ENCODE assay signal across 30 cellular contexts in genomic region chr5:110108520-110108919, GRCh38.
"Had no signal": no experiment of that assay in that cellular context is flagged by ENCODE, and none has a peak within 500 bp of the region (broad histone marks: within the 10 kb centered on the region; RNA-seq: fewer than 3 reads in every experiment).

No MANE protein-coding gene starts in this region.

- H3K4me3 Mint-ChIP-seq: activated CD4-positive, alpha-beta memory T cell treated with anti-CD3 and anti-CD28 coated beads for 36 hours; activated CD4-positive, alpha-beta T cell treated with anti-CD3 and anti-CD28 coated beads for 36 hours; activated naive CD8-positive, alpha-beta T cell treated with anti-CD3 and anti-CD28 coated beads for 36 hours; activated naive CD8-positive, alpha-beta T cell treated with anti-CD3 and anti-CD28 coated beads, Interleukin-2, amount 50 U/mL, for 24 hours; activated T-cell treated with anti-CD3 and anti-CD28 coated beads, Interleukin-2, amount 50 U/mL, for 24 hours; endodermal cell; T-helper 17 cell; T-helper 2 cell treated with Interferon-gamma antibody and Interleukin-4, amounts not matched to agents 5 μg/mL and 100 μg/mL, for 36 hours had no signal

- DNase-seq: activated CD4-positive, alpha-beta memory T cell treated with anti-CD3 and anti-CD28 coated beads for 36 hours; activated CD4-positive, alpha-beta T cell treated with anti-CD3 and anti-CD28 coated beads for 36 hours; activated CD4-positive, alpha-beta T cell treated with anti-CD3 and anti-CD28 coated beads, Interleukin-2, amount 10 ng/mL, durations not matched to agents 24 days and 14 days; activated CD4-positive, CD25-positive, alpha-beta regulatory T cell; activated CD4-positive, CD25-positive, alpha-beta regulatory T cell treated with anti-CD3 and anti-CD28 coated beads, Interleukin-2, amount 50 U/mL, for 72 hours; activated CD8-positive, alpha-beta memory T cell treated with anti-CD3 and anti-CD28 coated beads, Interleukin-2, amount 50 U/mL, for 48 hours; activated gamma-delta T cell; activated naive CD4-positive, alpha-beta T cell; activated naive CD4-positive, alpha-beta T cell treated with anti-CD3 and anti-CD28 coated beads, Interleukin-2, amount 50 U/mL, for 16 hours; activated naive CD8-positive, alpha-beta T cell treated with anti-CD3 and anti-CD28 coated beads for 36 hours; activated naive CD8-positive, alpha-beta T cell treated with anti-CD3 and anti-CD28 coated beads, Interleukin-2, amount 50 U/mL, for 24 hours; activated T-cell treated with anti-CD3 and anti-CD28 coated beads for 4 hours; activated T-cell treated with anti-CD3 and anti-CD28 coated beads, Interleukin-2, amount 50 U/mL, for 24 hours; activated T-cell treated with anti-CD3 and anti-CD28 coated beads, Interleukin-2, amount 50 U/mL, for 72 hours; adrenal gland; amygdala; aorta; body of pancreas; caudate nucleus; effector memory CD4-positive, alpha-beta T cell; endodermal cell; foreskin fibroblast; glutamatergic neuron; heart left ventricle; T-helper 1 cell; T-helper 17 cell; T1000 had no signal

- H3K27ac Mint-ChIP-seq: activated CD4-positive, alpha-beta memory T cell treated with anti-CD3 and anti-CD28 coated beads for 36 hours; activated CD4-positive, alpha-beta T cell treated with anti-CD3 and anti-CD28 coated beads for 36 hours; activated CD4-positive, alpha-beta T cell treated with anti-CD3 and anti-CD28 coated beads, Interleukin-2, amount 10 ng/mL, durations not matched to agents 24 days and 14 days; activated naive CD8-positive, alpha-beta T cell treated with anti-CD3 and anti-CD28 coated beads for 36 hours; activated naive CD8-positive, alpha-beta T cell treated with anti-CD3 and anti-CD28 coated beads, Interleukin-2, amount 50 U/mL, for 24 hours; activated T-cell treated with anti-CD3 and anti-CD28 coated beads, Interleukin-2, amount 50 U/mL, for 24 hours; activated T-cell treated with anti-CD3 and anti-CD28 coated beads, Interleukin-2, amount 50 U/mL, for 72 hours; endodermal cell; T-helper 17 cell; T-helper 2 cell treated with Interferon-gamma antibody and Interleukin-4, amounts not matched to agents 5 μg/mL and 100 μg/mL, for 36 hours had no signal

- ATAC-seq: activated CD4-positive, alpha-beta T cell treated with anti-CD3 and anti-CD28 coated beads for 36 hours; activated naive CD8-positive, alpha-beta T cell treated with anti-CD3 and anti-CD28 coated beads, Interleukin-2, amount 50 U/mL, for 24 hours; activated T-cell treated with anti-CD3 and anti-CD28 coated beads, Interleukin-2, amount 50 U/mL, for 72 hours; body of pancreas; esophagus mucosa; heart left ventricle; T-helper 17 cell had no signal

- H3K4me3 ChIP-seq: adrenal gland, body of pancreas, breast epithelium, heart left ventricle had no signal

- H3K4me1 ChIP-seq: breast epithelium had no signal

- H3K36me3 Mint-ChIP-seq: activated CD4-positive, alpha-beta memory T cell treated with anti-CD3 and anti-CD28 coated beads for 36 hours; activated naive CD8-positive, alpha-beta T cell treated with anti-CD3 and anti-CD28 coated beads for 36 hours had no signal

- H3K27ac ChIP-seq: adrenal gland, body of pancreas, breast epithelium, heart left ventricle had no signal

- H3K9me3 Mint-ChIP-seq: activated CD4-positive, alpha-beta memory T cell treated with anti-CD3 and anti-CD28 coated beads for 36 hours; activated CD4-positive, alpha-beta T cell treated with anti-CD3 and anti-CD28 coated beads, Interleukin-2, amount 10 ng/mL, durations not matched to agents 24 days and 14 days; activated naive CD8-positive, alpha-beta T cell treated with anti-CD3 and anti-CD28 coated beads for 36 hours; activated naive CD8-positive, alpha-beta T cell treated with anti-CD3 and anti-CD28 coated beads, Interleukin-2, amount 50 U/mL, for 24 hours; activated T-cell treated with anti-CD3 and anti-CD28 coated beads, Interleukin-2, amount 50 U/mL, for 24 hours; activated T-cell treated with anti-CD3 and anti-CD28 coated beads, Interleukin-2, amount 50 U/mL, for 72 hours; endodermal cell; T-helper 2 cell treated with Interferon-gamma antibody and Interleukin-4, amounts not matched to agents 5 μg/mL and 100 μg/mL, for 36 hours had no signal

- H3K27me3 Mint-ChIP-seq: activated CD4-positive, alpha-beta T cell treated with anti-CD3 and anti-CD28 coated beads, Interleukin-2, amount 10 ng/mL, durations not matched to agents 24 days and 14 days; activated naive CD8-positive, alpha-beta T cell treated with anti-CD3 and anti-CD28 coated beads, Interleukin-2, amount 50 U/mL, for 24 hours had no signal

- H3K27me3 ChIP-seq: adrenal gland, body of pancreas, breast epithelium, heart left ventricle had no signal

- H3K36me3 ChIP-seq: adrenal gland, breast epithelium, heart left ventricle had no signal
